Comparison of ENCODE assay signal across 20 cellular contexts in genomic region chr1:201281573-201281972, GRCh38. TPM values are rescaled to one million over a fixed set of nuclear protein-coding genes. Genes with fewer than 3 reads are reported as not detected.
"Had no signal": no experiment of that assay in that cellular context is flagged by ENCODE, and none has a peak within 500 bp of the region (broad histone marks: within the 10 kb centered on the region; RNA-seq: fewer than 3 reads in every experiment).

No MANE protein-coding gene starts in this region.

- H3K4me2 ChIP-seq: neural progenitor cell had no signal

- H3K9ac ChIP-seq: neural progenitor cell had no signal

- H3K36me3 ChIP-seq: adrenal gland, breast epithelium, left lung, neural progenitor cell, tibial artery had no signal

- H3K4me1 ChIP-seq: adrenal gland, breast epithelium had no signal

- H3K4me3 ChIP-seq: adrenal gland, breast epithelium, left lung, neural progenitor cell, tibial artery had no signal

- DNase-seq: activated CD4-positive, alpha-beta T cell treated with anti-CD3 and anti-CD28 coated beads for 1 hour; activated T-cell treated with anti-CD3 and anti-CD28 coated beads, Interleukin-2, amount 50 U/mL, for 24 hours; adrenal gland; effector CD4-positive, alpha-beta T cell; erythroblast; foreskin keratinocyte; immature natural killer cell; left lung; mammary epithelial cell; naive thymus-derived CD8-positive, alpha-beta T cell; stimulated activated CD4-positive, alpha-beta T cell treated with anti-CD3 and anti-CD28 coated beads, Interleukin-12 subunit alpha, Interleukin-12 subunit beta, amount 100 ng/mL, for 4 hours; stimulated activated CD4-positive, alpha-beta T cell treated with anti-CD3 and anti-CD28 coated beads, Interleukin-4, amount 100 ng/mL, for 4 hours; stimulated activated naive CD8-positive, alpha-beta T cell treated with anti-CD3 and anti-CD28 coated beads, Interleukin-15, Interleukin-2, amounts not matched to agents 100 U/mL and 50 U/mL, for 24 hours; substantia nigra; T-cell; tibial artery had no signal

- H3K27ac ChIP-seq: adrenal gland, breast epithelium, foreskin keratinocyte, left lung, neural progenitor cell, tibial artery had no signal

- H3K27me3 ChIP-seq: foreskin keratinocyte had no signal

- H2AFZ ChIP-seq: neural progenitor cell had no signal

- ATAC-seq: activated T-helper 17 cell treated with anti-CD3 and anti-CD28 coated beads, Interleukin-2, amount 50 U/mL, for 72 hours; foreskin keratinocyte; left lung; naive thymus-derived CD8-positive, alpha-beta T cell; stimulated activated naive CD8-positive, alpha-beta T cell treated with anti-CD3 and anti-CD28 coated beads, Interleukin-15, Interleukin-2, amounts not matched to agents 100 U/mL and 50 U/mL, for 24 hours; T-cell had no signal

- H3K9me3 ChIP-seq: adrenal gland, breast epithelium, left lung, tibial artery had no signal

RNA-seq across cellular contexts. Expression of gene PKP1, which starts 1.7 kb away (rescaled TPM):
- total RNA-seq: activated T-helper 17 cell treated with anti-CD3 and anti-CD28 coated beads, Interleukin-2, amount 50 U/mL, for 72 hours; naive thymus-derived CD8-positive, alpha-beta T cell; progenitor cell of endocrine pancreas had no signal
- polyA plus RNA-seq: immature natural killer cell; naive thymus-derived CD8-positive, alpha-beta T cell had no signal
